Comparison of ENCODE assay signal across 9 cellular contexts in genomic region chr3:129996073-129996472, GRCh38. TPM values are rescaled to one million over a fixed set of nuclear protein-coding genes. Genes with fewer than 3 reads are reported as not detected.
"Had no signal": no experiment of that assay in that cellular context is flagged by ENCODE, and none has a peak within 500 bp of the region (broad histone marks: within the 10 kb centered on the region; RNA-seq: fewer than 3 reads in every experiment).

No MANE protein-coding gene starts in this region.

- H3K36me3 ChIP-seq: HAP-1 had no signal

- DNase-seq: GM23248, GOT3, H7, IMR-90 had no signal

- H3K9me3 ChIP-seq: HAP-1 had no signal

- H3K4me1 ChIP-seq: HAP-1 had no signal

- ATAC-seq: HCT116, K562 had no signal

- H2AFZ ChIP-seq: GM23248 had no signal

- H3K9ac ChIP-seq: GM23248 had no signal

- H3K4me3 ChIP-seq: GM23248, HAP-1, K562 had no signal

- H3K27ac ChIP-seq: GM23248 had no signal

RNA-seq across cellular contexts. Expression of gene TRH, which starts 21.6 kb away (rescaled TPM):
- total RNA-seq: GM23248, H4, HT-29, IMR-90, K562 had no signal
- polyA plus RNA-seq: IMR-90, K562 had no signal
